In the genomic region with DNA sequence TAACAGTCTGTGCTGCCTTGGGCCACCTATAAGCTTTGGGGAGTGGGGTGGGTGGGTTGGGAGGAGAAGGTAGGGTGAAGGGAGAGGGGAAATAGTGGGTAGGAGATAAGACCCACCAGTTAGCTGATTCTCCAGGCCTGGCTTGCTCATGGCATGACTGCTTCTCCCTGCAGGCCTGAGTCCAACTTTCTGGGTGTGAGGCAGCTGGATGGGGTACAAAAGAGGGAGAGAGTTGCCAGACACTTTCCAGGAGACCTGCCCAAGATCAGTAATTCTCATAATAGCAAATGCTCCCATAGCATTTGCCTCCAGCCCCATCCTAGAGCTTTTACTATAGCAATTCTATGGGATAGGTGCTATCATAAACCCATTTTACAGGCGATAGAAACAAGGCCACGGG, we compare ENCODE assay signal across 18 cellular contexts. TPM values are rescaled to one million over a fixed set of nuclear protein-coding genes. Genes with fewer than 3 reads are reported as not detected.
A peak's percentile ranks its signal among the peaks of the same experiment; 100 is the strongest.
DNase-seq lines count a peak whose midpoint lies in the region; ATAC-seq and TF ChIP-seq lines count a peak whose summit lies in the region.
"Had no signal": no experiment of that assay in that cellular context is flagged by ENCODE, and none has a peak within 500 bp of the region (broad histone marks: within the 10 kb centered on the region; RNA-seq: fewer than 3 reads in every experiment).

No MANE protein-coding gene starts in this region.

- H3K9me3 ChIP-seq in MG63 = no peaks in the 10 kb centered on the region
- no peaks in the 10 kb centered on the region for H3K9me3 ChIP-seq in body of pancreas
- no peaks in the 10 kb centered on the region for H3K9me3 ChIP-seq in heart right ventricle
- no peaks in the 10 kb centered on the region for H3K9me3 ChIP-seq in sigmoid colon

- 49 to 60% methylated on average over 2 of the region's 2 CpGs for WGBS in body of pancreas, 2 donors
- 74 to 79% methylated on average over 2 of the region's 2 CpGs for WGBS in heart right ventricle, 2 donors
- 93 to 97% methylated on average over 2 of the region's 2 CpGs for WGBS in sigmoid colon, 2 donors

- H3K4me3 ChIP-seq in MG63 (no peak overlapping the region), body of pancreas (no peak overlapping the region), heart right ventricle (no peak overlapping the region), sigmoid colon (no peak overlapping the region)
- H3K4me3 ChIP-seq: GM23338 had no signal

- peak in 1 of 4 donors; percentile 17 for TF ChIP-seq EP300 in sigmoid colon (IDR thresholded peaks at IDR 0.05)

- intact Hi-C loops in body of pancreas (cut with DNase I) (loop anchor here (10.0 kb wide), 1 partner anchor 61 kb away; no protein-coding TSS in a partner anchor), heart right ventricle (cut with DNase I) (no loop called here), sigmoid colon (cut with DNase I) (no loop called here)

- H3K36me3 ChIP-seq in MG63 = no peaks in the 10 kb centered on the region
- H3K36me3 ChIP-seq in body of pancreas (replicated peaks in 1 of 2; ENCODE audit: insufficient read depth in 1 of 2, low read depth in 2 of 2) = no peaks in the 10 kb centered on the region
- H3K36me3 ChIP-seq in heart right ventricle = no peaks in the 10 kb centered on the region
- no peaks in the 10 kb centered on the region for H3K36me3 ChIP-seq in sigmoid colon

- ATAC-seq in body of pancreas (no peak), heart right ventricle (peak; percentile 23 to 82 (median 72)), GM21786 (IDR thresholded peaks at IDR 0.05; ENCODE audit: unreplicated experiment) (no peak)
- ATAC-seq: GM23338 had no signal

- DNase-seq in MG63 = peak; percentile 79
- DNase-seq in body of pancreas = peak in 3 of 4 donors; percentile 35 to 62 (median 58)
- peak; percentile 34 to 59 for DNase-seq in heart right ventricle
- DNase-seq in sigmoid colon = peak; percentile 71
- no peak for DNase-seq in GM19238 (ENCODE audit: insufficient read length, low spot score)
- no peak for DNase-seq in stimulated activated CD4-positive, alpha-beta T cell treated with anti-CD3 and anti-CD28 coated beads, Interleukin-2, amount 100 ng/mL, for 24 hours
- DNase-seq in stimulated activated CD4-positive, alpha-beta T cell treated with anti-CD3 and anti-CD28 coated beads, Interleukin-2, amount 100 ng/mL, for 48 hours = no peak
- DNase-seq: AML-193; CD4-positive, CD25-positive, alpha-beta regulatory T cell; DMS79 treated with DMSO at 0.1 percent for 48 hours; NCI-H1417; NCI-H2081 treated with DMSO at 0.1 percent for 48 hours; NCI-H526 treated with DMSO at 0.1 percent for 48 hours; NK-92 treated with Interleukin-12 subunit alpha and Interleukin-12 subunit beta, amount 100 ng/mL, for 24 hours; OCI-M1 had no signal

- TF ChIP-seq CTCF in body of pancreas (IDR thresholded peaks at IDR 0.05) (no peak), heart right ventricle (IDR thresholded peaks at IDR 0.05) (no peak), sigmoid colon (IDR thresholded peaks at IDR 0.05) (no peak)

- H3K27me3 ChIP-seq in MG63 = no peaks in the 10 kb centered on the region
- no peaks in the 10 kb centered on the region for H3K27me3 ChIP-seq in body of pancreas
- H3K27me3 ChIP-seq in heart right ventricle = peaks cover 0 to 21% (median 2%) of the 10 kb centered on the region in 7 donors
- peaks cover 0 to 21% (median 0%) of the 10 kb centered on the region in 3 donors for H3K27me3 ChIP-seq in sigmoid colon

- H3K4me1 ChIP-seq in body of pancreas = peaks cover 97% of the 10 kb centered on the region
- H3K4me1 ChIP-seq in heart right ventricle = peaks cover 4 to 70% (median 43%) of the 10 kb centered on the region in 9 donors
- peaks cover 0 to 48% (median 39%) of the 10 kb centered on the region in 4 donors for H3K4me1 ChIP-seq in sigmoid colon

- H3K27ac ChIP-seq in body of pancreas (peak overlapping the region in 2 of 4 donors; percentile 4 to 66), heart right ventricle (peak overlapping the region in 5 of 10 donors; percentile 36 to 62 (median 50)), sigmoid colon (peak overlapping the region in 1 of 4 donors; percentile 71)
- H3K27ac ChIP-seq: RWPE1 had no signal

- TF ChIP-seq POLR2A in body of pancreas (IDR thresholded peaks at IDR 0.05) (no peak), sigmoid colon (IDR thresholded peaks at IDR 0.05) (no peak)

RNA-seq across cellular contexts. Expression of a gene that starts 7.7 kb away (rescaled TPM):
- total RNA-seq in MG63 (2014; rRNA removed; shearing (Covaris generic); ENCODE audit: low replicate concordance) = 0.03 TPM in 1 of 2 replicates, not detected in the other
- total RNA-seq in body of pancreas (10 to 100 TPM; 24.7 to 30.6 TPM), heart right ventricle (10 to 100 TPM in 9 of 10 donors, 1 to 10 TPM in 1; 8.0 to 42.9 (median 35.5) TPM), sigmoid colon (1 to 10 TPM; 1.9 to 7.2 (median 3.4) TPM)
- polyA plus RNA-seq in heart right ventricle (1 to 10 TPM; 2.7 to 6.9 TPM), sigmoid colon (1 to 10 TPM in 2 of 3 donors, under 1 TPM in 1; 0.69 to 2.4 (median 1.8) TPM)
- total RNA-seq: CD4-positive, CD25-positive, alpha-beta regulatory T cell had no signal
- polyA plus RNA-seq: CD4-positive, CD25-positive, alpha-beta regulatory T cell had no signal

Comparison
In these comparisons a context has a peak if more than half of its experiments do, and no peak if none do; other contexts are left out.
1. DNase-seq: peak in MG63 (single experiment), body of pancreas (3 of 4), heart right ventricle (2 of 2) and sigmoid colon (single experiment); none in GM19238 (single experiment), stimulated activated CD4-positive, alpha-beta T cell treated with anti-CD3 and anti-CD28 coated beads, Interleukin-2, amount 100 ng/mL, for 24 hours (0 of 2) and stimulated activated CD4-positive, alpha-beta T cell treated with anti-CD3 and anti-CD28 coated beads, Interleukin-2, amount 100 ng/mL, for 48 hours (0 of 2).
2. ATAC-seq: peak in heart right ventricle (8 of 8); none in body of pancreas (single experiment) and GM21786 (single experiment).